Comparison of ENCODE assay signal across 19 cellular contexts in the genomic region with DNA sequence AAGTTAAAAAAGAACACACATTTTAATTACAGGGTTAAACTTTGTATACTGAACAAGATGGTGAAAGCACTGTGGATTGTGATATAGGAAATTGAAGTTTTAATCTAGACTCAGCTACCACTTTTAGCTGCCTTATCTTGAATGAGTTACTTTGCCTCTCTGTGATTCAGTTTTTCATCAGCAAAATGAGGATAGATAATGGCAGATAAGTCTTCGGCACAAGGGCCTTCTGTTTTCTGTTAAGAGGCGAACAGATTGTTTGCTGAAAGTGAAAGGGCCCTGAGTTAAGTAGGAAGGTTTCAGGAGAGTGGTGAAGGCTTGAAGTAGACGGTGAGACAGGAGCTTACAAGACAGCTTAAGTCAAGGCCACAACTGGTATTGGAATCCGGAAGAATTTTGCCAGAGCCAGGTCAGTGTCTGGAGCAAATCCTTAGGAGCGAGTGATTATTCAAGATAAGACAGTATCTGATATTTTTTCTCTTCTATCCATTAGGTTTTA. TPM values are rescaled to one million over a fixed set of nuclear protein-coding genes. Genes with fewer than 3 reads are reported as not detected.
"Had no signal": no experiment of that assay in that cellular context is flagged by ENCODE, and none has a peak within 500 bp of the region (broad histone marks: within the 10 kb centered on the region; RNA-seq: fewer than 3 reads in every experiment).

No MANE protein-coding gene starts in this region.

- DNase-seq: IMR-90, Karpas-422, KG1, MM.1S, NCI-H1092 treated with DMSO at 0.1 percent for 48 hours, NCI-H1436, NCI-H187, NCI-H2029, NCI-H2081 treated with DMSO at 0.1 percent for 48 hours, NCI-H2171, NCI-H226, NCI-H446, NCI-H510A, NCI-H524 treated with DMSO at 0.1 percent for 48 hours, NCI-H69, NCI-H774, SHP77 had no signal

- H3K27ac ChIP-seq: RWPE1 had no signal

RNA-seq across cellular contexts. Expression of a gene that starts 35.0 kb away (rescaled TPM):
- total RNA-seq: HT-29 had no signal
